15 cellular contexts compared by ENCODE assay signal in genomic region chr3:128009952-128010846, GRCh38. TPM values are rescaled to one million over a fixed set of nuclear protein-coding genes. Genes with fewer than 3 reads are reported as not detected.
DNase-seq lines count a peak whose midpoint lies in the region; ATAC-seq, FAIRE-seq and TF ChIP-seq lines count a peak whose summit lies in the region.
"Had no signal": no experiment of that assay in that cellular context is flagged by ENCODE, and none has a peak within 500 bp of the region (broad histone marks: within the 10 kb centered on the region; RNA-seq: fewer than 3 reads in every experiment).

No MANE protein-coding gene starts in this region.

- H3K4ac ChIP-seq in neuronal stem cell (ENCODE audit: low read length) = no peak overlapping the region

- H3K27me3 Mint-ChIP-seq in astrocyte (ENCODE audit: low read depth, unreplicated experiment) (peaks cover 10% of the 10 kb centered on the region), glutamatergic neuron (ENCODE audit: unreplicated experiment) (peaks cover 4% of the 10 kb centered on the region)

- no peak for TF ChIP-seq CTCF in AG04449 (IDR thresholded peaks at IDR 0.05; ENCODE audit: insufficient read depth, low read length, missing control alignments)
- no peak for TF ChIP-seq CTCF in astrocyte (IDR thresholded peaks at IDR 0.05; ENCODE audit: insufficient read depth, low read depth, low read length)
- TF ChIP-seq CTCF in fibroblast of villous mesenchyme (IDR thresholded peaks at IDR 0.05; ENCODE audit: insufficient read depth, low read depth, low read length) = peak; percentile 4
- no peak for TF ChIP-seq CTCF in glutamatergic neuron (IDR thresholded peaks at IDR 0.05; ENCODE audit: partially characterized antibody, unreplicated experiment)

- no peak overlapping the region for H3K18ac ChIP-seq in neuronal stem cell (ENCODE audit: low read length)

- H3K79me1 ChIP-seq in neuronal stem cell (ENCODE audit: low read depth, low read length) = no peaks in the 10 kb centered on the region

- no peaks in the 10 kb centered on the region for H3K79me2 ChIP-seq in astrocyte (ENCODE audit: insufficient read depth, low read length)

- no peak overlapping the region for H3K4me3 Mint-ChIP-seq in astrocyte (ENCODE audit: unreplicated experiment)
- H3K4me3 Mint-ChIP-seq in glutamatergic neuron (ENCODE audit: unreplicated experiment) = no peak overlapping the region
- H3K4me3 Mint-ChIP-seq: dendritic cell treated with granulocyte-macrophage colony-stimulating factor and Interleukin-4, amounts not matched to agents 40 ng/mL and 50 ng/mL, for 4 days; stimulated activated naive B cell treated with anti-CD40 and anti-IgM and Interleukin-4, amounts not matched to agents 10 μg/mL and 1 μg/mL and 100 μg/mL, for 72 hours had no signal

- H3K14ac ChIP-seq in neuronal stem cell (ENCODE audit: low read length) = no peak overlapping the region

- POLR2A ChIA-PET in AG04449 (lab: Yijun Ruan, JAX) = no interaction called here

- CTCF ChIA-PET in AG04449 (lab: Yijun Ruan, JAX) = interaction anchor here (2.0 kb wide), 1 partner anchor 123 kb away, joined by 8 read pairs; no protein-coding TSS in a partner anchor

- FAIRE-seq in astrocyte (lab: Jason Lieb, UNC) = no peak

- H2BK120ac ChIP-seq in neuronal stem cell (ENCODE audit: low read depth, low read length) = no peak overlapping the region

- H4K8ac ChIP-seq in neuronal stem cell (ENCODE audit: low read depth, low read length) = no peak overlapping the region

- H3K9ac ChIP-seq in astrocyte (ENCODE audit: low read length) (no peak overlapping the region), neuronal stem cell (ENCODE audit: low read depth, low read length, poor library complexity) (no peak overlapping the region)
- H3K9ac ChIP-seq: BLaER1 treated with 17β-estradiol and CSF1 and Interleukin-3, amounts not matched to agents 10 nM and 100 nM had no signal

- H3K23ac ChIP-seq in neuronal stem cell (ENCODE audit: low read depth, low read length, poor library complexity) = no peak overlapping the region

- H3K27ac Mint-ChIP-seq in astrocyte (ENCODE audit: unreplicated experiment) (peak overlapping the region; percentile 89), glutamatergic neuron (ENCODE audit: unreplicated experiment) (no peak overlapping the region)
- H3K27ac Mint-ChIP-seq: dendritic cell treated with granulocyte-macrophage colony-stimulating factor and Interleukin-4, amounts not matched to agents 40 ng/mL and 50 ng/mL, for 4 days; stimulated activated naive B cell treated with anti-CD40 and anti-IgM and Interleukin-4, amounts not matched to agents 10 μg/mL and 1 μg/mL and 100 μg/mL, for 72 hours had no signal

- H3K4me1 Mint-ChIP-seq in astrocyte (ENCODE audit: low read depth, unreplicated experiment) = peaks cover 11% of the 10 kb centered on the region
- peaks cover 5% of the 10 kb centered on the region for H3K4me1 Mint-ChIP-seq in glutamatergic neuron (ENCODE audit: low read depth, unreplicated experiment)

- H3K27ac ChIP-seq in astrocyte (ENCODE audit: low read depth, low read length) (no peak overlapping the region), neuronal stem cell (replicated peaks; ENCODE audit: low read length) (no peak overlapping the region)
- H3K27ac ChIP-seq: BLaER1 treated with 17β-estradiol and CSF1 and Interleukin-3, amounts not matched to agents 10 nM and 100 nM; SJSA1 had no signal

- H3K9me3 ChIP-seq in astrocyte (ENCODE audit: insufficient read depth, low read depth, low read length) (no peaks in the 10 kb centered on the region), neuronal stem cell (replicated peaks in 1 of 2; ENCODE audit: control insufficient read depth in 2 of 2, insufficient read depth in 1 of 2, low read depth in 1 of 2, low read length in 2 of 2) (no peaks in the 10 kb centered on the region)
- H3K9me3 ChIP-seq: HAP-1, SJSA1 had no signal

- no peak overlapping the region for H4K91ac ChIP-seq in neuronal stem cell (ENCODE audit: low read depth, low read length, poor library complexity)

- no peak overlapping the region for H2BK12ac ChIP-seq in neuronal stem cell (ENCODE audit: low read length)

- WGBS in neuronal stem cell (ENCODE audit: extremely low coverage in 2 of 2, insufficient read length in 2 of 2, insufficient replicate concordance in 1 of 2), 2 donors = no CpG with 5 or more reads among the region's 12 CpGs

- H3K4me3 ChIP-seq in AG04449 (ENCODE audit: low read depth, low read length) = no peak overlapping the region
- H3K4me3 ChIP-seq in astrocyte (ENCODE audit: insufficient read depth, low read depth, low read length) = no peak overlapping the region
- no peak overlapping the region for H3K4me3 ChIP-seq in fibroblast of villous mesenchyme (ENCODE audit: low read depth, low read length)
- peak overlapping the region in 1 of 2 donors; percentile 6 for H3K4me3 ChIP-seq in neuronal stem cell (ENCODE audit: low read length in 2 of 2)
- H3K4me3 ChIP-seq: BLaER1 treated with 17β-estradiol and CSF1 and Interleukin-3, amounts not matched to agents 10 nM and 100 nM; HAP-1; SJSA1 had no signal

- H2AFZ ChIP-seq in astrocyte (ENCODE audit: low read depth, low read length) = no peak overlapping the region
- no peak overlapping the region for H2AFZ ChIP-seq in neuronal stem cell (ENCODE audit: low read length)

- DNase-seq in AG04449 (ENCODE audit: low read depth, low spot score) (peak; percentile 7), HCEC 1CT (peak; percentile 21), astrocyte (ENCODE audit: low read depth) (peak; percentile 14), fibroblast of villous mesenchyme (ENCODE audit: low read depth) (peak; percentile 92), glutamatergic neuron (no peak), middle frontal gyrus (ENCODE audit: extremely low spot score, low spot score) (no peak), neuronal stem cell (ENCODE audit: low spot score) (no peak)
- DNase-seq: NCI-H748 treated with DMSO at 0.1 percent for 48 hours; stimulated activated naive B cell treated with anti-CD40 and anti-IgM and Interleukin-4, amounts not matched to agents 10 μg/mL and 1 μg/mL and 100 μg/mL, for 72 hours had no signal

- H2BK5ac ChIP-seq in neuronal stem cell (ENCODE audit: low read length) = no peak overlapping the region

- no peaks in the 10 kb centered on the region for H4K20me1 ChIP-seq in astrocyte (ENCODE audit: insufficient read depth, low read length)
- H4K20me1 ChIP-seq: BLaER1 treated with 17β-estradiol and CSF1 and Interleukin-3, amounts not matched to agents 10 nM and 100 nM had no signal

- ATAC-seq in GM18858 (IDR thresholded peaks at IDR 0.05; ENCODE audit: unreplicated experiment) = no peak
- ATAC-seq: activated CD4-positive, CD25-positive, alpha-beta regulatory T cell treated with anti-CD3 and anti-CD28 coated beads, Interleukin-2, amount 50 U/mL, for 24 hours; stimulated activated naive B cell treated with anti-CD40 and anti-IgM and Interleukin-4, amounts not matched to agents 10 μg/mL and 1 μg/mL and 100 μg/mL, for 72 hours had no signal

- H2AK5ac ChIP-seq in neuronal stem cell (ENCODE audit: low read depth, low read length) = no peak overlapping the region

- H3K9me3 Mint-ChIP-seq in astrocyte (ENCODE audit: unreplicated experiment) (peaks cover 2% of the 10 kb centered on the region), glutamatergic neuron (ENCODE audit: unreplicated experiment) (peaks cover 2% of the 10 kb centered on the region)
- H3K9me3 Mint-ChIP-seq: dendritic cell treated with granulocyte-macrophage colony-stimulating factor and Interleukin-4, amounts not matched to agents 40 ng/mL and 50 ng/mL, for 4 days; stimulated activated naive B cell treated with anti-CD40 and anti-IgM and Interleukin-4, amounts not matched to agents 10 μg/mL and 1 μg/mL and 100 μg/mL, for 72 hours had no signal

- H3K27me3 ChIP-seq in astrocyte (ENCODE audit: insufficient read depth, low read length) (no peaks in the 10 kb centered on the region), neuronal stem cell (ENCODE audit: control insufficient read depth in 3 of 3, insufficient read depth in 3 of 3, low read depth in 1 of 3, low read length in 3 of 3) (no peaks in the 10 kb centered on the region)
- H3K27me3 ChIP-seq: BLaER1 treated with 17β-estradiol and CSF1 and Interleukin-3, amounts not matched to agents 10 nM and 100 nM; SJSA1 had no signal

- H3K36me3 Mint-ChIP-seq in astrocyte (ENCODE audit: low read depth, unreplicated experiment) (no peaks in the 10 kb centered on the region), glutamatergic neuron (ENCODE audit: unreplicated experiment) (no peaks in the 10 kb centered on the region)
- H3K36me3 Mint-ChIP-seq: stimulated activated naive B cell treated with anti-CD40 and anti-IgM and Interleukin-4, amounts not matched to agents 10 μg/mL and 1 μg/mL and 100 μg/mL, for 72 hours had no signal

- H2BK15ac ChIP-seq in neuronal stem cell (ENCODE audit: low read length) = no peak overlapping the region

- H3K4me1 ChIP-seq in astrocyte (ENCODE audit: insufficient read depth, low read length) = peaks cover 4% of the 10 kb centered on the region
- H3K4me1 ChIP-seq in neuronal stem cell (ENCODE audit: control insufficient read depth in 2 of 2, insufficient read depth in 1 of 2, low read depth in 1 of 2, low read length in 2 of 2) = peaks cover 3 to 17% of the 10 kb centered on the region in 2 donors
- H3K4me1 ChIP-seq: HAP-1, SJSA1 had no signal

- H3K4me2 ChIP-seq in astrocyte (ENCODE audit: low read length) (no peak overlapping the region), neuronal stem cell (ENCODE audit: insufficient read depth, low read length, poor library complexity, severe bottlenecking) (no peak overlapping the region)
- H3K4me2 ChIP-seq: BLaER1 treated with 17β-estradiol and CSF1 and Interleukin-3, amounts not matched to agents 10 nM and 100 nM had no signal

- H3K36me3 ChIP-seq in astrocyte (ENCODE audit: insufficient read depth, low read length) (no peaks in the 10 kb centered on the region), neuronal stem cell (replicated peaks in 1 of 2; ENCODE audit: control insufficient read depth in 2 of 2, insufficient read depth in 2 of 2, low read length in 2 of 2) (no peaks in the 10 kb centered on the region)
- H3K36me3 ChIP-seq: BLaER1 treated with 17β-estradiol and CSF1 and Interleukin-3, amounts not matched to agents 10 nM and 100 nM; HAP-1; SJSA1 had no signal

RNA-seq across cellular contexts. Expression of gene SEC61A1, which starts 42.0 kb away (rescaled TPM):
- 400 and 432 TPM in 2 replicates for total RNA-seq in astrocyte
- total RNA-seq in fibroblast of villous mesenchyme = 298 and 383 TPM in 2 replicates
- 201 TPM for total RNA-seq in glutamatergic neuron (ENCODE audit: unreplicated experiment)
- polyA plus RNA-seq in neuronal stem cell (2013, experiment 1 of 2) = 61.5 TPM
- 64.0 TPM for polyA plus RNA-seq in neuronal stem cell (2013, experiment 2 of 2)

Comparison
In these comparisons a context has a peak if more than half of its experiments do, and no peak if none do; other contexts are left out.
1. DNase-seq: peak in AG04449 (single experiment), HCEC 1CT (single experiment), astrocyte (single experiment) and fibroblast of villous mesenchyme (single experiment); none in glutamatergic neuron (single experiment), middle frontal gyrus (single experiment) and neuronal stem cell (single experiment).